In the genomic region with DNA sequence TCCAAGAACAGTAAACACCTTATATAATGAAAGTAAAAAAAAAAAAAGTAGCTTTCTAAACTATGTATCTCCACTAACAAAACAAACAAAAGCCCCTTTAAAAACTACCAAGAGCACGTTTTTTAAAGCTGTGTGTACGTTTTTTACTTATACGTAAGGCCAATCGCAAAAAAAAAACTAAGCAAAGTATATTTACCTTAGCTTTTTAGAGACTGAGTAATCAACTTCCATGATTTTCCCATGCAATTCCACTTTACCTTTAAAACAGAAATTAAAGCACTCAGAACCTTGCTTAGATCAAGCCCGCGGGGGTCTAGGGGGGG, we compare ENCODE assay signal across 8 cellular contexts. TPM values are rescaled to one million over a fixed set of nuclear protein-coding genes. Genes with fewer than 3 reads are reported as not detected.
DNase-seq lines count a peak whose midpoint lies in the region; ATAC-seq, FAIRE-seq and TF ChIP-seq lines count a peak whose summit lies in the region.

No MANE protein-coding gene starts in this region.

- POLR2A ChIA-PET in A549 (lab: Yijun Ruan, JAX): interaction anchor here (0.5 to 2.2 kb wide), 4 partner anchors 38 to 161 kb away, joined by 3 to 9 read pairs (median 4); a partner anchor contains a TSS

- H3K27ac ChIP-seq in A549 (peak overlapping the region; percentile 94 to 99), HL-60 (replicated peaks) (no peak overlapping the region)

- intact Hi-C loops in posterior cingulate gyrus (cut with DNase I): no loop called here

- peaks cover 75% of the 10 kb centered on the region for H3K27me3 ChIP-seq in HL-60 (ENCODE audit: insufficient read depth, poor library complexity, severe bottlenecking)

- H3K27me3 Mint-ChIP-seq in brain (peaks cover 19% of the 10 kb centered on the region), mesothelial cell of epicardium (ENCODE audit: low read depth) (no peaks in the 10 kb centered on the region)

- H3K4me2 ChIP-seq in A549: peak overlapping the region; percentile 99

- H3K9me3 Mint-ChIP-seq in brain: peaks cover 0 to 2% (median 0%) of the 10 kb centered on the region in 5 experiments
- no peaks in the 10 kb centered on the region for H3K9me3 Mint-ChIP-seq in mesothelial cell of epicardium

- peak overlapping the region; percentile 56 to 98 (median 95) for H3K27ac Mint-ChIP-seq in brain
- peak overlapping the region; percentile 98 for H3K27ac Mint-ChIP-seq in mesothelial cell of epicardium

- H3K4me1 ChIP-seq in A549: peaks cover 43% of the 10 kb centered on the region

- H3K9me3 ChIP-seq in A549: no peaks in the 10 kb centered on the region

- no peak for TF ChIP-seq RAD21 in A549 (conservative IDR thresholded peaks at IDR 0.05 in 1 of 2, IDR thresholded peaks at IDR 0.05 in 1 of 2)

- TF ChIP-seq POLR2A in A549 (IDR thresholded peaks at IDR 0.05; ENCODE audit: low read length): no peak

- H3K36me3 Mint-ChIP-seq in brain: peaks cover 7% of the 10 kb centered on the region
- H3K36me3 Mint-ChIP-seq in mesothelial cell of epicardium: peaks cover 8% of the 10 kb centered on the region

- ATAC-seq in A549 (no peak), HG03135 (IDR thresholded peaks at IDR 0.05; ENCODE audit: unreplicated experiment) (no peak)

- H3K4me3 Mint-ChIP-seq in brain (peak overlapping the region; percentile 89 to 99 (median 98)), mesothelial cell of epicardium (peak overlapping the region; percentile 93)

- peak overlapping the region; percentile 91 for H3K4me3 ChIP-seq in A549
- H3K4me3 ChIP-seq in HL-60 (replicated peaks; ENCODE audit: insufficient read depth, low read length): peak overlapping the region; percentile 54

- WGBS in A549 (ENCODE audit: missing lambda C conversion rate): 2% methylated on average over 6 of the region's 6 CpGs

- no peak for DNase-seq in A549 (ENCODE audit: low read depth in 1 of 2, low spot score in 1 of 2)
- DNase-seq in HL-60 (ENCODE audit: low read depth in 1 of 2, low spot score in 1 of 2): no peak
- DNase-seq in mesothelial cell of epicardium (ENCODE audit: low spot score in 2 of 2, unreplicated experiment in 2 of 2): no peak
- DNase-seq in posterior cingulate gyrus: no peak
- DNase-seq in SIG-M5 (lab: John Stamatoyannopoulos, UW): no peak
- no peak for DNase-seq in pons (ENCODE audit: low spot score)

- TF ChIP-seq CTCF in A549 (IDR thresholded peaks at IDR 0.05): no peak
- TF ChIP-seq CTCF in HL-60 (IDR thresholded peaks at IDR 0.05; ENCODE audit: insufficient read depth, low read length): no peak
- peak in 1 of 2 experiments; percentile 27 for TF ChIP-seq CTCF in brain (conservative IDR thresholded peaks at IDR 0.05)
- no peak for TF ChIP-seq CTCF in mesothelial cell of epicardium (IDR thresholded peaks at IDR 0.05; ENCODE audit: unreplicated experiment)

- no peak for TF ChIP-seq EP300 in A549 (IDR thresholded peaks at IDR 0.05)

- peaks cover 66% of the 10 kb centered on the region for H3K4me1 Mint-ChIP-seq in brain
- peaks cover 40% of the 10 kb centered on the region for H3K4me1 Mint-ChIP-seq in mesothelial cell of epicardium

- FAIRE-seq in A549 (lab: Jason Lieb, UNC): no peak

- CTCF ChIA-PET in A549 (lab: Yijun Ruan, JAX): interaction anchor here (0.6 to 2.9 kb wide), 7 partner anchors 12 to 163 kb away, joined by 3 to 15 read pairs (median 6); no protein-coding TSS in a partner anchor

TF ChIP-seq in A549, 52 proteins besides CTCF, POLR2A, EP300 and RAD21:
- TF ChIP-seq RNF2 (IDR thresholded peaks at IDR 0.05; ENCODE audit: borderline replicate concordance, low read depth): no peak
- TF ChIP-seq, protein P1, sequence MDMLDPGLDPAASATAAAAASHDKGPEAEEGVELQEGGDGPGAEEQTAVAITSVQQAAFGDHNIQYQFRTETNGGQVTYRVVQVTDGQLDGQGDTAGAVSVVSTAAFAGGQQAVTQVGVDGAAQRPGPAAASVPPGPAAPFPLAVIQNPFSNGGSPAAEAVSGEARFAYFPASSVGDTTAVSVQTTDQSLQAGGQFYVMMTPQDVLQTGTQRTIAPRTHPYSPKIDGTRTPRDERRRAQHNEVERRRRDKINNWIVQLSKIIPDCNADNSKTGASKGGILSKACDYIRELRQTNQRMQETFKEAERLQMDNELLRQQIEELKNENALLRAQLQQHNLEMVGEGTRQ (IDR thresholded peaks at IDR 0.05): no peak
- no peak for TF ChIP-seq KDM1A (IDR thresholded peaks at IDR 0.05; ENCODE audit: low read depth)
- TF ChIP-seq, protein P2, sequence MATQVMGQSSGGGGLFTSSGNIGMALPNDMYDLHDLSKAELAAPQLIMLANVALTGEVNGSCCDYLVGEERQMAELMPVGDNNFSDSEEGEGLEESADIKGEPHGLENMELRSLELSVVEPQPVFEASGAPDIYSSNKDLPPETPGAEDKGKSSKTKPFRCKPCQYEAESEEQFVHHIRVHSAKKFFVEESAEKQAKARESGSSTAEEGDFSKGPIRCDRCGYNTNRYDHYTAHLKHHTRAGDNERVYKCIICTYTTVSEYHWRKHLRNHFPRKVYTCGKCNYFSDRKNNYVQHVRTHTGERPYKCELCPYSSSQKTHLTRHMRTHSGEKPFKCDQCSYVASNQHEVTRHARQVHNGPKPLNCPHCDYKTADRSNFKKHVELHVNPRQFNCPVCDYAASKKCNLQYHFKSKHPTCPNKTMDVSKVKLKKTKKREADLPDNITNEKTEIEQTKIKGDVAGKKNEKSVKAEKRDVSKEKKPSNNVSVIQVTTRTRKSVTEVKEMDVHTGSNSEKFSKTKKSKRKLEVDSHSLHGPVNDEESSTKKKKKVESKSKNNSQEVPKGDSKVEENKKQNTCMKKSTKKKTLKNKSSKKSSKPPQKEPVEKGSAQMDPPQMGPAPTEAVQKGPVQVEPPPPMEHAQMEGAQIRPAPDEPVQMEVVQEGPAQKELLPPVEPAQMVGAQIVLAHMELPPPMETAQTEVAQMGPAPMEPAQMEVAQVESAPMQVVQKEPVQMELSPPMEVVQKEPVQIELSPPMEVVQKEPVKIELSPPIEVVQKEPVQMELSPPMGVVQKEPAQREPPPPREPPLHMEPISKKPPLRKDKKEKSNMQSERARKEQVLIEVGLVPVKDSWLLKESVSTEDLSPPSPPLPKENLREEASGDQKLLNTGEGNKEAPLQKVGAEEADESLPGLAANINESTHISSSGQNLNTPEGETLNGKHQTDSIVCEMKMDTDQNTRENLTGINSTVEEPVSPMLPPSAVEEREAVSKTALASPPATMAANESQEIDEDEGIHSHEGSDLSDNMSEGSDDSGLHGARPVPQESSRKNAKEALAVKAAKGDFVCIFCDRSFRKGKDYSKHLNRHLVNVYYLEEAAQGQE (IDR thresholded peaks at IDR 0.05): no peak
- TF ChIP-seq RFX5 (IDR thresholded peaks at IDR 0.05): no peak
- no peak for TF ChIP-seq RCOR1 (IDR thresholded peaks at IDR 0.05; ENCODE audit: low read depth, low read length)
- no peak for TF ChIP-seq HOXB13 (CRISPR knock-in tag; IDR thresholded peaks at IDR 0.05; ENCODE audit: low read depth)
TF ChIP-seq in A549: peak in this region for 0.

RNA-seq across cellular contexts. Expression of a gene that starts 1.9 kb away (rescaled TPM):
- polyA plus RNA-seq in A549 (2011; rRNA removed) (2.2 and 4.6 TPM in 2 replicates), A549 (2017; fragmentation: RNase III; extraction: RNeasy Plus Mini Kit Qiagen cat#74134 plus additional on column Dnase treatment) (6.1 to 7.6 TPM (median 6.5 TPM) in 3 replicates), brain (ENCODE audit: insufficient read depth, low read depth, low replicate concordance) (0.46 TPM)
- 0.62 and 1.0 TPM in 2 replicates for polyA plus RNA-seq in A549 (2012; cell fraction: cytosol; rRNA removed)
- polyA plus RNA-seq in A549 (2012; cell fraction: nucleus; rRNA removed): 0.95 and 2.5 TPM in 2 replicates
- polyA minus RNA-seq in A549 (2011; rRNA and poly(A)+ RNA removed): 4.7 and 6.8 TPM in 2 replicates
- 191 to 201 TPM (median 191 TPM) in 3 replicates for total RNA-seq in mesothelial cell of epicardium
